In the genomic region with DNA sequence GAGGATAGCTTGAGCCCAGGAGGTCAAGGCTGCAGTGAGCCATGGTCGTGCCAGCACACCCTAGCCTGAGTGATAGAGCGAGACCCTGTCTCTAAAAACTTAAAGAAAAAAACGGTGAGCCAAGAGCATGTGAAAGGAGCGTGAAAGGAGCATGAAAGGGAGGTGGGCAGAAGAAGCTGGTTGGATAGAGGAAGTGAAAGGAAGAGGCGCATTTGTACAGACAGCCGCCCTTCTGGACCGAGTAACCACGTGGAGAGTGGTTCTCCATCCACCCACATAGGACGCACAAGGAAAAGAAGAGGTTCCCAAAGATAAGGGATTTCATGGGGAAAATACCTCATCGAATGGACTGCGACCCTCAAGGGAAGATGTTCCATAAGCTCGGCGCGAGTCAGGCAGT, we compare ENCODE assay signal across 32 cellular contexts.
DNase-seq lines count a peak whose midpoint lies in the region; ATAC-seq, FAIRE-seq and TF ChIP-seq lines count a peak whose summit lies in the region.
"Had no signal": no experiment of that assay in that cellular context is flagged by ENCODE, and none has a peak within 500 bp of the region (broad histone marks: within the 10 kb centered on the region; RNA-seq: fewer than 3 reads in every experiment).

No MANE protein-coding gene starts in this region.

- TF ChIP-seq POLR2A in gastrocnemius medialis (IDR thresholded peaks at IDR 0.05): no peak

- H3K4me1 Mint-ChIP-seq in T-helper 17 cell: peaks cover 4% of the 10 kb centered on the region
- no peaks in the 10 kb centered on the region for H3K4me1 Mint-ChIP-seq in activated T-cell treated with anti-CD3 and anti-CD28 coated beads, Interleukin-2, amount 50 U/mL, for 4 hours (ENCODE audit: low read depth)

- H3K4me3 Mint-ChIP-seq in T-helper 17 cell: no peak overlapping the region
- no peak overlapping the region for H3K4me3 Mint-ChIP-seq in activated T-cell treated with anti-CD3 and anti-CD28 coated beads, Interleukin-2, amount 50 U/mL, for 4 hours

- H3K27me3 Mint-ChIP-seq in T-helper 17 cell: peaks cover 20% of the 10 kb centered on the region
- H3K27me3 Mint-ChIP-seq in activated T-cell treated with anti-CD3 and anti-CD28 coated beads, Interleukin-2, amount 50 U/mL, for 4 hours (ENCODE audit: low read depth): peaks cover 7% of the 10 kb centered on the region

- FAIRE-seq in GM19239 (lab: Jason Lieb, UNC): no peak
- FAIRE-seq: GM12892, islet of Langerhans had no signal

- peaks cover 8% of the 10 kb centered on the region for H3K36me3 Mint-ChIP-seq in T-helper 17 cell (ENCODE audit: low read depth)
- H3K36me3 Mint-ChIP-seq in activated T-cell treated with anti-CD3 and anti-CD28 coated beads, Interleukin-2, amount 50 U/mL, for 4 hours (ENCODE audit: insufficient read depth): no peaks in the 10 kb centered on the region

- peak overlapping the region; percentile 1 for H3K27ac Mint-ChIP-seq in T-helper 17 cell

- no peak overlapping the region for H3K4me3 ChIP-seq in gastrocnemius medialis
- H3K4me3 ChIP-seq: left lung, prostate gland, upper lobe of left lung had no signal

- intact Hi-C loops in gastrocnemius medialis (cut with DNase I; ENCODE audit: low total_unique reads): no loop called here

- peaks cover 0 to 7% (median 5%) of the 10 kb centered on the region in 3 donors for H3K27me3 ChIP-seq in gastrocnemius medialis
- H3K27me3 ChIP-seq: upper lobe of left lung had no signal

- H3K27ac ChIP-seq in gastrocnemius medialis: no peak overlapping the region
- H3K27ac ChIP-seq: brain microvascular endothelial cell, C4-2B, left lung, neutrophil, prostate gland, upper lobe of left lung had no signal

- H3K36me3 ChIP-seq in gastrocnemius medialis: no peaks in the 10 kb centered on the region
- H3K36me3 ChIP-seq: brain microvascular endothelial cell, left lung, neutrophil, prostate gland, upper lobe of left lung had no signal

- no peaks in the 10 kb centered on the region for H3K4me1 ChIP-seq in gastrocnemius medialis
- H3K4me1 ChIP-seq: left lung, prostate gland, upper lobe of left lung had no signal

- no peaks in the 10 kb centered on the region for H3K9me3 Mint-ChIP-seq in activated T-cell treated with anti-CD3 and anti-CD28 coated beads, Interleukin-2, amount 50 U/mL, for 4 hours

- H3K9me3 ChIP-seq in T-helper 17 cell (ENCODE audit: control insufficient read depth, low read length, poor library complexity, severe bottlenecking): no peaks in the 10 kb centered on the region
- no peaks in the 10 kb centered on the region for H3K9me3 ChIP-seq in gastrocnemius medialis
- H3K9me3 ChIP-seq: left lung, neutrophil, prostate gland, upper lobe of left lung had no signal

- no peak for TF ChIP-seq CTCF in gastrocnemius medialis (IDR thresholded peaks at IDR 0.05 in 4 of 5, conservative IDR thresholded peaks at IDR 0.05 in 1 of 5)

- ATAC-seq in T-helper 17 cell (no peak), gastrocnemius medialis (no peak), GM19397 (IDR thresholded peaks at IDR 0.05; ENCODE audit: unreplicated experiment) (no peak)
- ATAC-seq in activated T-cell treated with anti-CD3 and anti-CD28 coated beads, Interleukin-2, amount 50 U/mL, for 4 hours: no peak
- ATAC-seq: HCT116, left lung, sciatic nerve had no signal

- in situ Hi-C loops in gastrocnemius medialis (cut with MboI; ENCODE audit: low sequenced_read_pairs in 4 of 4): no loop called here

- DNase-seq in GM19239 (ENCODE audit: insufficient read length, low spot score) (peak; percentile 22), NAMALWA (ENCODE audit: low spot score) (peak; percentile 32), T-helper 17 cell (no peak), mucosa of gallbladder (ENCODE audit: low spot score) (no peak), gastrocnemius medialis (no peak)
- DNase-seq in activated T-cell treated with anti-CD3 and anti-CD28 coated beads, Interleukin-2, amount 50 U/mL, for 4 hours: no peak
- DNase-seq: activated CD4-positive, CD25-positive, alpha-beta regulatory T cell; activated naive CD4-positive, alpha-beta T cell treated with anti-CD3 and anti-CD28 coated beads, Interleukin-2, amount 50 U/mL, for 16 hours; amniotic stem cell; brain microvascular endothelial cell; Calu3; DND-41; glutamatergic neuron; left lung; NCI-H1092 treated with DMSO at 0.1 percent for 48 hours; NCI-H187 treated with DMSO at 0.1 percent for 48 hours; NCI-H2227 treated with DMSO at 0.1 percent for 48 hours; NCI-H69; OCI-M1; stimulated activated CD4-positive, alpha-beta T cell treated with anti-CD3 and anti-CD28 coated beads, Interleukin-12 subunit alpha, Interleukin-12 subunit beta, amount 100 ng/mL, for 4 hours; stimulated activated CD4-positive, alpha-beta T cell treated with anti-CD3 and anti-CD28 coated beads, Interleukin-4, amount 100 ng/mL, for 1 hour; substantia nigra; SW 1271; upper lobe of left lung had no signal

Comparison
In these comparisons a context has a peak if more than half of its experiments do, and no peak if none do; other contexts are left out.
1. DNase-seq: peak in GM19239 (single experiment) and NAMALWA (single experiment); none in T-helper 17 cell (0 of 3), mucosa of gallbladder (single experiment), activated T-cell treated with anti-CD3 and anti-CD28 coated beads, Interleukin-2, amount 50 U/mL, for 4 hours (single experiment) and gastrocnemius medialis (0 of 2).